1 cellular context compared by ENCODE assay signal in genomic region chr2:102005989-102006885, GRCh38.
TF ChIP-seq lines count a peak whose summit lies in the region.

No MANE protein-coding gene starts in this region.

TF ChIP-seq in HepG2, 621 proteins besides CTCF, POLR2A, EP300 and RAD21 (continued from another document and continues in another):
- TF ChIP-seq ZNF407 (CRISPR knock-in tag; IDR thresholded peaks at IDR 0.05; ENCODE audit: not compliant biosample characterization), result no peak
- TF ChIP-seq REPIN1 (CRISPR knock-in tag; IDR thresholded peaks at IDR 0.05; ENCODE audit: borderline replicate concordance, low read depth), result peak; percentile 44; the same call in 1 of the 2 replicates
- TF ChIP-seq GATAD1 (CRISPR knock-in tag; IDR thresholded peaks at IDR 0.05), result 0 out of 2 replicates have a peak, but pooled peaks have one; percentile 12
- TF ChIP-seq KLF11 (CRISPR knock-in tag; IDR thresholded peaks at IDR 0.05), result no peak
- no peak for TF ChIP-seq NFRKB (IDR thresholded peaks at IDR 0.05)
- no peak for TF ChIP-seq HNRNPUL1 (IDR thresholded peaks at IDR 0.05; ENCODE audit: low read depth, low read length)
- no peak for TF ChIP-seq HINFP (CRISPR knock-in tag; IDR thresholded peaks at IDR 0.05; ENCODE audit: low read depth)
- TF ChIP-seq ZC3H4 (CRISPR knock-in tag; IDR thresholded peaks at IDR 0.05; ENCODE audit: borderline replicate concordance), result no peak
- TF ChIP-seq ARNT2 (CRISPR knock-in tag; IDR thresholded peaks at IDR 0.05; ENCODE audit: low read depth), result no peak
- 0 out of 2 replicates have a peak, but pooled peaks have one; percentile 21 for TF ChIP-seq PAX8 (CRISPR knock-in tag; IDR thresholded peaks at IDR 0.05; ENCODE audit: borderline replicate concordance)
- TF ChIP-seq AGO1 (IDR thresholded peaks at IDR 0.05; ENCODE audit: low read depth, low read length, poor library complexity, severe bottlenecking), result no peak
- no peak for TF ChIP-seq ZNF3 (CRISPR knock-in tag; IDR thresholded peaks at IDR 0.05)
- no peak for TF ChIP-seq IRX3 (CRISPR knock-in tag; IDR thresholded peaks at IDR 0.05; ENCODE audit: borderline replicate concordance, low read depth)
- TF ChIP-seq REST (IDR thresholded peaks at IDR 0.05; ENCODE audit: borderline replicate concordance in 1 of 2, low read depth in 1 of 2, low read length in 2 of 2), result no peak
- no peak for TF ChIP-seq ELF1 (CRISPR knock-in tag; IDR thresholded peaks at IDR 0.05)
- TF ChIP-seq KDM2A (CRISPR knock-in tag; IDR thresholded peaks at IDR 0.05; ENCODE audit: borderline replicate concordance, low read depth), result 0 out of 2 replicates have a peak, but pooled peaks have one; percentile 25
- TF ChIP-seq KMT2A (CRISPR knock-in tag; IDR thresholded peaks at IDR 0.05), result no peak
- TF ChIP-seq ONECUT2 (CRISPR knock-in tag; IDR thresholded peaks at IDR 0.05), result no peak
- TF ChIP-seq ZNF432 (CRISPR knock-in tag; IDR thresholded peaks at IDR 0.05; ENCODE audit: borderline replicate concordance), result no peak
- TF ChIP-seq BRCA1 (CRISPR knock-in tag; IDR thresholded peaks at IDR 0.05), result no peak
- no peak for TF ChIP-seq ZNF644 (CRISPR knock-in tag; IDR thresholded peaks at IDR 0.05; ENCODE audit: low read depth)
- TF ChIP-seq ZNF263 (CRISPR knock-in tag; IDR thresholded peaks at IDR 0.05), result no peak
- TF ChIP-seq GLI4 (CRISPR knock-in tag; IDR thresholded peaks at IDR 0.05; ENCODE audit: borderline replicate concordance), result no peak
- TF ChIP-seq ZNF33B (CRISPR knock-in tag; IDR thresholded peaks at IDR 0.05), result no peak
- TF ChIP-seq EZH2 (conservative IDR thresholded peaks at IDR 0.05; ENCODE audit: low read depth, low read length), result no peak
- TF ChIP-seq ZNF713 (CRISPR knock-in tag; IDR thresholded peaks at IDR 0.05), result no peak; the same call in 1 of the 2 replicates
- TF ChIP-seq ZNF674 (CRISPR knock-in tag; IDR thresholded peaks at IDR 0.05; ENCODE audit: low read depth), result no peak
- TF ChIP-seq ZNF207 (IDR thresholded peaks at IDR 0.05; ENCODE audit: borderline replicate concordance), result no peak
- no peak for TF ChIP-seq CBFB (CRISPR knock-in tag; IDR thresholded peaks at IDR 0.05)
- TF ChIP-seq ZNF142 (CRISPR knock-in tag; IDR thresholded peaks at IDR 0.05), result no peak
- TF ChIP-seq ZNF660 (CRISPR knock-in tag; IDR thresholded peaks at IDR 0.05; ENCODE audit: borderline replicate concordance, low read depth), result no peak
- no peak for TF ChIP-seq ZNF709 (CRISPR knock-in tag; IDR thresholded peaks at IDR 0.05)
- TF ChIP-seq DBP (CRISPR knock-in tag; IDR thresholded peaks at IDR 0.05; ENCODE audit: not compliant biosample characterization), result no peak
- no peak for TF ChIP-seq ZFYVE20 (CRISPR knock-in tag; IDR thresholded peaks at IDR 0.05; ENCODE audit: borderline replicate concordance, low read depth)
